Comparison of ENCODE assay signal across 14 cellular contexts in genomic region chr11:48043998-48044512, GRCh38.
DNase-seq lines count a peak whose midpoint lies in the region; ATAC-seq, FAIRE-seq and TF ChIP-seq lines count a peak whose summit lies in the region.
"Had no signal": no experiment of that assay in that cellular context is flagged by ENCODE, and none has a peak within 500 bp of the region (broad histone marks: within the 10 kb centered on the region; RNA-seq: fewer than 3 reads in every experiment).

No MANE protein-coding gene starts in this region.

- H3K4me1 ChIP-seq in CD8-positive, alpha-beta T cell (ENCODE audit: insufficient read depth, low read length), result peaks cover 17% of the 10 kb centered on the region
- H3K4me1 ChIP-seq in psoas muscle, result no peaks in the 10 kb centered on the region

- 89 to 94% (median 90%) methylated on average over 9 of the region's 9 CpGs for WGBS in psoas muscle, 3 donors

- no peak for TF ChIP-seq CTCF in CD8-positive, alpha-beta T cell (IDR thresholded peaks at IDR 0.05)
- no peak for TF ChIP-seq CTCF in psoas muscle (IDR thresholded peaks at IDR 0.05)
- no peak for TF ChIP-seq CTCF in omental fat pad (IDR thresholded peaks at IDR 0.05)
- no peak for TF ChIP-seq CTCF in D721Med (IDR thresholded peaks at IDR 0.05; ENCODE audit: insufficient read depth, missing control alignments)

- CTCF ChIA-PET in CD8-positive, alpha-beta T cell (lab: Charles Lee), result interaction anchor here (0.8 to 1.3 kb wide), 5 partner anchors 12 to 65 kb away, joined by 3 to 4 read pairs (median 3); no protein-coding TSS in a partner anchor

- H3K27ac ChIP-seq in CD8-positive, alpha-beta T cell (ENCODE audit: low read depth, low read length), result no peak overlapping the region
- H3K27ac ChIP-seq in psoas muscle, result no peak overlapping the region
- H3K27ac ChIP-seq: hepatocyte had no signal

- no peak overlapping the region for H3K4me3 ChIP-seq in CD8-positive, alpha-beta T cell (ENCODE audit: low read depth, low read length)
- H3K4me3 ChIP-seq in psoas muscle, result no peak overlapping the region
- H3K4me3 ChIP-seq: hepatocyte had no signal

- H3K4me1 Mint-ChIP-seq in CD8-positive, alpha-beta T cell (ENCODE audit: low read depth), result peaks cover 49% of the 10 kb centered on the region
- peaks cover 47% of the 10 kb centered on the region for H3K4me1 Mint-ChIP-seq in activated naive CD8-positive, alpha-beta T cell treated with anti-CD3 and anti-CD28 coated beads, Interleukin-2, amount 10 ng/mL, durations not matched to agents 7 days and 5 days

- H3K9me3 Mint-ChIP-seq in CD8-positive, alpha-beta T cell, result no peaks in the 10 kb centered on the region
- no peaks in the 10 kb centered on the region for H3K9me3 Mint-ChIP-seq in activated naive CD8-positive, alpha-beta T cell treated with anti-CD3 and anti-CD28 coated beads, Interleukin-2, amount 10 ng/mL, durations not matched to agents 7 days and 5 days

- intact Hi-C loops in CD8-positive, alpha-beta T cell (cut with DNase I, micrococcal nuclease), result no loop called here
- intact Hi-C loops in psoas muscle (cut with DNase I), result loop anchor here in 1 of 2 donors (5.0 kb wide), 1 partner anchor 33 kb away; no protein-coding TSS in a partner anchor

- ATAC-seq in CD8-positive, alpha-beta T cell, result no peak
- ATAC-seq in GM19351 (IDR thresholded peaks at IDR 0.05; ENCODE audit: unreplicated experiment) (peak; percentile 5), psoas muscle (peak in 3 of 4 donors; percentile 16 to 41 (median 34)), omental fat pad (ENCODE audit: low FRiP score) (no peak)
- ATAC-seq in activated naive CD8-positive, alpha-beta T cell treated with anti-CD3 and anti-CD28 coated beads, Interleukin-2, amount 10 ng/mL, durations not matched to agents 7 days and 5 days (ENCODE audit: low read depth), result no peak

- TF ChIP-seq POLR2A in H54 (IDR thresholded peaks at IDR 0.05; ENCODE audit: low read depth, low read length), result no peak

- FAIRE-seq in H54 (lab: Jason Lieb, UNC), result no peak
- FAIRE-seq in D721Med (lab: Jason Lieb, UNC), result no peak
- FAIRE-seq: H1 had no signal

- peak overlapping the region; percentile 69 for H3K27ac Mint-ChIP-seq in CD8-positive, alpha-beta T cell
- H3K27ac Mint-ChIP-seq in activated naive CD8-positive, alpha-beta T cell treated with anti-CD3 and anti-CD28 coated beads, Interleukin-2, amount 10 ng/mL, durations not matched to agents 7 days and 5 days, result peak overlapping the region; percentile 74

- no peaks in the 10 kb centered on the region for H3K9me3 ChIP-seq in CD8-positive, alpha-beta T cell (ENCODE audit: low read length)
- no peaks in the 10 kb centered on the region for H3K9me3 ChIP-seq in psoas muscle

- H3K36me3 ChIP-seq in CD8-positive, alpha-beta T cell (ENCODE audit: insufficient read depth, low read length), result no peaks in the 10 kb centered on the region
- no peaks in the 10 kb centered on the region for H3K36me3 ChIP-seq in psoas muscle (ENCODE audit: insufficient read depth in 1 of 2, low read depth in 1 of 2)

- DNase-seq in CD8-positive, alpha-beta T cell, result no peak
- no peak for DNase-seq in activated naive CD8-positive, alpha-beta T cell treated with anti-CD3 and anti-CD28 coated beads, Interleukin-2, amount 10 ng/mL, durations not matched to agents 7 days and 5 days
- no peak for DNase-seq in psoas muscle
- DNase-seq in H54 (ENCODE audit: insufficient read length, low spot score), result no peak
- DNase-seq in omental fat pad (ENCODE audit: low spot score), result no peak
- DNase-seq in D721Med (ENCODE audit: insufficient read length, low spot score), result no peak
- DNase-seq: activated effector memory CD4-positive, alpha-beta T cell treated with anti-CD3 and anti-CD28 coated beads, Interleukin-2, amount 50 U/mL, for 16 hours; cerebellar nuclear complex; NCI-H1417; SIG-M5; stimulated activated CD4-positive, alpha-beta T cell treated with anti-CD3 and anti-CD28 coated beads, Interleukin-2, amount 100 ng/mL, for 48 hours had no signal

- H3K27me3 Mint-ChIP-seq in CD8-positive, alpha-beta T cell (ENCODE audit: low read depth), result no peaks in the 10 kb centered on the region
- H3K27me3 Mint-ChIP-seq in activated naive CD8-positive, alpha-beta T cell treated with anti-CD3 and anti-CD28 coated beads, Interleukin-2, amount 10 ng/mL, durations not matched to agents 7 days and 5 days, result no peaks in the 10 kb centered on the region

- H3K27me3 ChIP-seq in CD8-positive, alpha-beta T cell (ENCODE audit: insufficient read depth, low read length), result no peaks in the 10 kb centered on the region
- H3K27me3 ChIP-seq in psoas muscle (ENCODE audit: insufficient read depth in 3 of 3, low read length in 2 of 3), result no peaks in the 10 kb centered on the region
- H3K27me3 ChIP-seq: hepatocyte had no signal

- POLR2A ChIA-PET in CD8-positive, alpha-beta T cell (lab: Charles Lee), result interaction anchor here (0.6 to 1.9 kb wide), 4 partner anchors 12 to 42 kb away, joined by 3 to 11 read pairs (median 4); no protein-coding TSS in a partner anchor
- POLR2A ChIA-PET in activated naive CD8-positive, alpha-beta T cell treated with anti-CD3 and anti-CD28 coated beads, Interleukin-2, amount 10 ng/mL, durations not matched to agents 7 days and 5 days (lab: Charles Lee), result interaction anchor here (0.6 to 2.7 kb wide), 5 partner anchors 11 to 61 kb away, joined by 3 to 16 read pairs (median 4); no protein-coding TSS in a partner anchor

- peak overlapping the region; percentile 13 for H3K4me3 Mint-ChIP-seq in CD8-positive, alpha-beta T cell
- peak overlapping the region; percentile 44 for H3K4me3 Mint-ChIP-seq in activated naive CD8-positive, alpha-beta T cell treated with anti-CD3 and anti-CD28 coated beads, Interleukin-2, amount 10 ng/mL, durations not matched to agents 7 days and 5 days

- H3K36me3 Mint-ChIP-seq in CD8-positive, alpha-beta T cell, result peaks cover 11% of the 10 kb centered on the region
- H3K36me3 Mint-ChIP-seq in activated naive CD8-positive, alpha-beta T cell treated with anti-CD3 and anti-CD28 coated beads, Interleukin-2, amount 10 ng/mL, durations not matched to agents 7 days and 5 days, result peaks cover 17% of the 10 kb centered on the region

Comparison
In these comparisons a context has a peak if more than half of its experiments do, and no peak if none do; other contexts are left out.
1. ATAC-seq: peak in GM19351 (single experiment) and psoas muscle (3 of 4); none in CD8-positive, alpha-beta T cell (single experiment), activated naive CD8-positive, alpha-beta T cell treated with anti-CD3 and anti-CD28 coated beads, Interleukin-2, amount 10 ng/mL, durations not matched to agents 7 days and 5 days (single experiment) and omental fat pad (single experiment).